ENCODE assay signal across 8 cellular contexts in the genomic region with DNA sequence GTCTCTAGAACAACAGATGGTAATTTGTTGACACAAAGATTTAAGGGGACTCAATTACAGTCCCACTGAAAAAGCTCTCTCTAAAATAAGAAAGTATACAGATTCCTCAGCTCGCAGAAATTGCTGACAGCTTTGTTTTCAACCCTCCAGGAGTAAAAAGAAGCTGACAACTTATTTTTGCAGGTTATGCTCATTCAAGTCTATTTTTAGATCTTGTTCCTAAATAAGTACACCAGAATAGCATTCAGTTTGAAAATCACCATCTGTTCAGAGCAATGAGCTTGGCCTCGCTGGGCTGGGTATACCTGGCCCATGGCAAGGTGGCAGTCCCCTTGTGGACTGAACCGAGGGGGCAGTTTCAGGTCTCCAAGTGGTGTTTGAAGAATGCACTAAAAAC.
A peak's percentile ranks its signal among the peaks of the same experiment; 100 is the strongest.
DNase-seq lines count a peak whose midpoint lies in the region; ATAC-seq and TF ChIP-seq lines count a peak whose summit lies in the region.

No MANE protein-coding gene starts in this region.

- H3K27ac ChIP-seq in Peyer's patch = peak overlapping the region; percentile 94 to 98 (median 98)
- peak overlapping the region; percentile 98 to 100 (median 99) for H3K27ac ChIP-seq in esophagus muscularis mucosa (replicated peaks in 1 of 4)

- no peaks in the 10 kb centered on the region for H3K27me3 ChIP-seq in Peyer's patch
- no peaks in the 10 kb centered on the region for H3K27me3 ChIP-seq in esophagus muscularis mucosa

- 26% methylated on average over 3 of the region's 3 CpGs for WGBS in esophagus muscularis mucosa

- intact Hi-C loops in esophagus muscularis mucosa (cut with DNase I) = loop anchor here (2.0 to 5.0 kb wide), 3 partner anchors 110 to 230 kb away; a partner anchor contains a TSS

- no peak for DNase-seq in Peyer's patch
- DNase-seq in esophagus muscularis mucosa (ENCODE audit: extremely low spot score) = peak; percentile 90
- peak; percentile 68 for DNase-seq in renal cortical epithelial cell (ENCODE audit: low read depth)
- DNase-seq in 8988T = no peak

- TF ChIP-seq EP300 in esophagus muscularis mucosa (IDR thresholded peaks at IDR 0.05) = no peak

- H3K9me3 ChIP-seq in Peyer's patch (no peaks in the 10 kb centered on the region), esophagus muscularis mucosa (no peaks in the 10 kb centered on the region)

- peaks cover 16 to 43% (median 23%) of the 10 kb centered on the region in 4 donors for H3K4me1 ChIP-seq in Peyer's patch
- H3K4me1 ChIP-seq in esophagus muscularis mucosa = peaks cover 58 to 69% (median 64%) of the 10 kb centered on the region in 4 donors

- no peak for TF ChIP-seq POLR2A in Peyer's patch (IDR thresholded peaks at IDR 0.05)
- TF ChIP-seq POLR2A in esophagus muscularis mucosa (IDR thresholded peaks at IDR 0.05; ENCODE audit: low read depth) = no peak

- peak in 1 of 6 experiments; percentile 8 for TF ChIP-seq CTCF in Peyer's patch (IDR thresholded peaks at IDR 0.05)
- TF ChIP-seq CTCF in esophagus muscularis mucosa (IDR thresholded peaks at IDR 0.05) = no peak

- ATAC-seq in GM21825 (IDR thresholded peaks at IDR 0.05; ENCODE audit: unreplicated experiment) (peak; percentile 23), GM18867 (IDR thresholded peaks at IDR 0.05; ENCODE audit: unreplicated experiment) (no peak), GM21576 (IDR thresholded peaks at IDR 0.05; ENCODE audit: unreplicated experiment) (no peak), HG03108 (IDR thresholded peaks at IDR 0.05; ENCODE audit: unreplicated experiment) (no peak)

- H3K36me3 ChIP-seq in Peyer's patch (no peaks in the 10 kb centered on the region), esophagus muscularis mucosa (no peaks in the 10 kb centered on the region)

- H3K4me3 ChIP-seq in Peyer's patch (no peak overlapping the region), esophagus muscularis mucosa (peak overlapping the region in 3 of 4 donors; percentile 55 to 58 (median 56))

Comparison
In these comparisons a context has a peak if more than half of its experiments do, and no peak if none do; other contexts are left out.
1. DNase-seq: peak in esophagus muscularis mucosa (single experiment) and renal cortical epithelial cell (single experiment); none in Peyer's patch (0 of 3) and 8988T (single experiment).
2. H3K4me3 ChIP-seq: peak in esophagus muscularis mucosa (3 of 4); none in Peyer's patch (0 of 4).